ENCODE assay signal across 18 cellular contexts in the genomic region with DNA sequence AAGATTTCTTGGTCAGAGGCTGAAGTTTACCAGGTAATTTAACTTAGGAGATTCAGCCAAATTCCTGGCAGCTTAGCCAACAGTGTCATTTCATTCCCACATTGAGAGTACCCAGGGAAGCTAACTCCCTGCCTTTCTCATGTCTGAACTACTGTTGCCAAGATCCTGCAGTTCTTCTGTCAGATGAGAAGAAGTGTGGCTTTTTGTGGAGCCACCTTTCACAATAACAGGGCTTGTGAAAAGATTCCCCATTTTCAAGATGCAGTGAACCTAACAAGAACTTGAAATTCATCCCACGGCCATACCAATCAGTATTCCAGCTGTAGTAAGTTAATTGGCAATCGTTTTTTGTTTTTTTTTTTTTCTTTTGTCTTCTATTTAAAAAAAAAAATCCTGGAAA.
"Had no signal": no experiment of that assay in that cellular context is flagged by ENCODE, and none has a peak within 500 bp of the region (broad histone marks: within the 10 kb centered on the region; RNA-seq: fewer than 3 reads in every experiment).

No MANE protein-coding gene starts in this region.

- H3K27me3 Mint-ChIP-seq: activated CD4-positive, alpha-beta memory T cell treated with anti-CD3 and anti-CD28 coated beads, Interleukin-2, amount 10 ng/mL, durations not matched to agents 7 days and 5 days; activated naive CD8-positive, alpha-beta T cell treated with anti-CD3 and anti-CD28 coated beads for 36 hours had no signal

- ATAC-seq: activated T-cell treated with anti-CD3 and anti-CD28 coated beads, Interleukin-2, amount 50 U/mL, for 72 hours; left ventricle myocardium superior; right cardiac atrium had no signal

- H3K27ac ChIP-seq: epithelial cell of prostate, spleen, VCaP had no signal

- DNase-seq: activated CD4-positive, alpha-beta memory T cell treated with anti-CD3 and anti-CD28 coated beads, Interleukin-2, amount 10 ng/mL, durations not matched to agents 7 days and 5 days; activated gamma-delta T cell treated with Interleukin-2 at 50 U/mL for 16 hours; activated naive CD8-positive, alpha-beta T cell treated with anti-CD3 and anti-CD28 coated beads for 36 hours; activated T-cell treated with anti-CD3 and anti-CD28 coated beads, Interleukin-2, amount 50 U/mL, for 72 hours; cortex of kidney; effector memory CD4-positive, alpha-beta T cell; islet precursor cell; left ventricle myocardium superior; posterior cingulate gyrus; right cardiac atrium; SIG-M5; spleen; stimulated activated CD4-positive, alpha-beta T cell treated with anti-CD3 and anti-CD28 coated beads, Interleukin-2, amount 100 ng/mL, for 24 hours; stimulated activated naive CD4-positive, alpha-beta T cell treated with Interleukin-2 at 50 U/mL for 16 hours; SW 1271 had no signal

- H3K9me3 ChIP-seq: spleen had no signal

- H3K9me3 Mint-ChIP-seq: activated CD4-positive, alpha-beta memory T cell treated with anti-CD3 and anti-CD28 coated beads, Interleukin-2, amount 10 ng/mL, durations not matched to agents 7 days and 5 days; activated T-cell treated with anti-CD3 and anti-CD28 coated beads, Interleukin-2, amount 50 U/mL, for 72 hours had no signal

- H3K27ac Mint-ChIP-seq: activated CD4-positive, alpha-beta memory T cell treated with anti-CD3 and anti-CD28 coated beads, Interleukin-2, amount 10 ng/mL, durations not matched to agents 7 days and 5 days; activated naive CD8-positive, alpha-beta T cell treated with anti-CD3 and anti-CD28 coated beads for 36 hours; activated T-cell treated with anti-CD3 and anti-CD28 coated beads, Interleukin-2, amount 50 U/mL, for 72 hours; type B pancreatic cell had no signal

- H3K4me1 ChIP-seq: spleen had no signal

- H3K4me3 ChIP-seq: spleen had no signal

- H3K4me3 Mint-ChIP-seq: activated CD4-positive, alpha-beta memory T cell treated with anti-CD3 and anti-CD28 coated beads, Interleukin-2, amount 10 ng/mL, durations not matched to agents 7 days and 5 days; activated naive CD8-positive, alpha-beta T cell treated with anti-CD3 and anti-CD28 coated beads for 36 hours; activated T-cell treated with anti-CD3 and anti-CD28 coated beads, Interleukin-2, amount 50 U/mL, for 72 hours; type B pancreatic cell had no signal

- H3K27me3 ChIP-seq: spleen had no signal

- H3K4me1 Mint-ChIP-seq: activated CD4-positive, alpha-beta memory T cell treated with anti-CD3 and anti-CD28 coated beads, Interleukin-2, amount 10 ng/mL, durations not matched to agents 7 days and 5 days; activated naive CD8-positive, alpha-beta T cell treated with anti-CD3 and anti-CD28 coated beads for 36 hours had no signal

- H3K36me3 ChIP-seq: spleen had no signal
